Comparison of ENCODE assay signal across 33 cellular contexts in the genomic region with DNA sequence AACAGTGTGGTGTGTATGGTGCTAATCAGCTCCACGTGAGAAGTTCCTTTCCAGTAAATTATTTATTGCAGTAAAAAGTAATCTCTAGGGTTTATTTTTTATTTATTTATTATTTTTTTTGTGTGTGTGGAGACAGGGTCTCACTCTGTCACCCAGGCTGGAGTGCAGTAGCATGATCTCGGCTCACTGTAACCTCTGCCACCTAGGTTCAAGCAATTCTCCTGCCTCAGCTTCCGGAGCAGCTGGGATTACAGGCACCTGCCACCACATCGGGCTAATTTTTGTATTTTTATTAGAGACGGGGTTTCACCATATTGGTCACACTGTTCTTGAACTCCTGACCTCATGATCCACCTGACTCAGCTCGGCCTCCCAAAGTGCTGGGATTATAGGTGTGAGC.
"Had no signal": no experiment of that assay in that cellular context is flagged by ENCODE, and none has a peak within 500 bp of the region (broad histone marks: within the 10 kb centered on the region; RNA-seq: fewer than 3 reads in every experiment).

No MANE protein-coding gene starts in this region.

- H3K9me3 ChIP-seq: adrenal gland, ascending aorta, body of pancreas, breast epithelium had no signal

- H3K27ac ChIP-seq: adrenal gland, ascending aorta, body of pancreas, brain microvascular endothelial cell, breast epithelium, cardiac muscle cell had no signal

- DNase-seq: activated effector memory CD4-positive, alpha-beta T cell treated with anti-CD3 and anti-CD28 coated beads, Interleukin-2, amount 50 U/mL, for 16 hours; activated effector memory CD4-positive, alpha-beta T cell treated with Interleukin-2 at 50 U/mL for 16 hours; activated gamma-delta T cell; activated gamma-delta T cell treated with Interleukin-2 at 50 U/mL for 16 hours; activated naive CD4-positive, alpha-beta T cell; activated naive CD4-positive, alpha-beta T cell treated with anti-CD3 and anti-CD28 coated beads for 36 hours; activated naive CD4-positive, alpha-beta T cell treated with anti-CD3 and anti-CD28 coated beads, Interleukin-2, amount 10 ng/mL, durations not matched to agents 7 days and 5 days; activated naive CD4-positive, alpha-beta T cell treated with anti-CD3 and anti-CD28 coated beads, Interleukin-2, amount 50 U/mL, for 16 hours; activated naive CD4-positive, alpha-beta T cell treated with Interleukin-2 at 50 U/mL for 16 hours; activated naive CD8-positive, alpha-beta T cell treated with anti-CD3 and anti-CD28 coated beads for 36 hours; activated naive CD8-positive, alpha-beta T cell treated with anti-CD3 and anti-CD28 coated beads, Interleukin-2, amount 10 ng/mL, durations not matched to agents 7 days and 5 days; activated naive CD8-positive, alpha-beta T cell treated with anti-CD3 and anti-CD28 coated beads, Interleukin-2, amount 50 U/mL, for 24 hours; activated T-cell treated with anti-CD3 and anti-CD28 coated beads, Interleukin-2, amount 50 U/mL, for 24 hours; activated T-cell treated with anti-CD3 and anti-CD28 coated beads, Interleukin-2, amount 50 U/mL, for 4 hours; activated T-cell treated with anti-CD3 and anti-CD28 coated beads, Interleukin-2, amount 50 U/mL, for 48 hours; activated T-cell treated with anti-CD3 and anti-CD28 coated beads, Interleukin-2, amount 50 U/mL, for 72 hours; adrenal gland; amniotic stem cell; amygdala; anterior cingulate cortex; aorta; body of pancreas; brain microvascular endothelial cell; caudate nucleus; central memory CD4-positive, alpha-beta T cell; cerebellar nuclear complex had no signal

- H3K36me3 ChIP-seq: adrenal gland, ascending aorta, brain microvascular endothelial cell, breast epithelium, cardiac muscle cell had no signal

- H3K4me3 ChIP-seq: adrenal gland, ascending aorta, body of pancreas, breast epithelium, cardiac muscle cell had no signal

- ATAC-seq: activated naive CD4-positive, alpha-beta T cell treated with anti-CD3 and anti-CD28 coated beads, Interleukin-2, amount 50 U/mL, for 72 hours; activated naive CD8-positive, alpha-beta T cell treated with anti-CD3 and anti-CD28 coated beads, Interleukin-2, amount 50 U/mL, for 24 hours; activated T-cell treated with anti-CD3 and anti-CD28 coated beads, Interleukin-2, amount 50 U/mL, for 4 hours; activated T-cell treated with anti-CD3 and anti-CD28 coated beads, Interleukin-2, amount 50 U/mL, for 72 hours; activated T-helper 17 cell treated with anti-CD3 and anti-CD28 coated beads, Interleukin-2, amount 50 U/mL, for 72 hours; body of pancreas had no signal

- FAIRE-seq: astrocyte, bronchial epithelial cell had no signal

- H3K27me3 ChIP-seq: adrenal gland, ascending aorta, body of pancreas, brain microvascular endothelial cell, breast epithelium, cardiac muscle cell had no signal

- H3K4me1 ChIP-seq: adrenal gland, ascending aorta, body of pancreas, breast epithelium had no signal
